ENCODE assay signal across 12 cellular contexts in the genomic region with DNA sequence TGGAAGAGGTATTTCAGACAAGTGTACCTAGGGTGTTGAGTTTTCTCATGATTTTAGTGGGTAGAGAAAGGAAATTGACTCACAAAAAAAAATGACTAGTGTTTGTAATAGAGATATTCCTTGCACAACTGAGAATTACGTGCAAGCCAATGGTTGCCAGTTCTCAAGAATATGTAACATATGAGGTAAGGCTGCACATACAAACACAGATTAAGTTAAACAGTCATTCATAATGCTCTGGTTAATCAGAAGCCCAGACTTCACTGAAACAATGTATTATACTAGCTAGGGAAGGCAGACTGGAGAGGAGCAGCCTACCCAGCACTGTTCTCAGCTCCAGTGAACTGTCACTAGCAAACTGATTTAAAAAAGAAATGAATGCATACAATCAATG.
A peak's percentile ranks its signal among the peaks of the same experiment; 100 is the strongest.
DNase-seq lines count a peak whose midpoint lies in the region; ATAC-seq and TF ChIP-seq lines count a peak whose summit lies in the region.
"Had no signal": no experiment of that assay in that cellular context is flagged by ENCODE, and none has a peak within 500 bp of the region (broad histone marks: within the 10 kb centered on the region; RNA-seq: fewer than 3 reads in every experiment).

No MANE protein-coding gene starts in this region.

- peaks cover 3% of the 10 kb centered on the region; the same call in 1 of the 2 replicates for H3K9me2 ChIP-seq in GM23338 (ENCODE audit: insufficient read depth)

- peak overlapping the region; percentile 24 for H3K27ac ChIP-seq in GM23338 (ENCODE audit: low read depth)
- H3K27ac ChIP-seq: BLaER1 treated with 17β-estradiol and CSF1 and Interleukin-3, amounts not matched to agents 10 nM and 100 nM had no signal

- peaks cover 4% of the 10 kb centered on the region for H3K27me3 Mint-ChIP-seq in GM23338 (ENCODE audit: insufficient read depth, low read depth, poor library complexity)

- H3K79me2 ChIP-seq in GM23338 (replicated peaks; ENCODE audit: insufficient read depth) = no peaks in the 10 kb centered on the region

- DNase-seq in GM23338 (ENCODE audit: low spot score) (no peak), NCI-H226 (peak; percentile 42), kidney glomerular epithelial cell (lab: John Stamatoyannopoulos, UW) (peak; percentile 29), foreskin melanocyte (no peak), mesenteric fat pad (ENCODE audit: low spot score) (no peak), SIG-M5 treated with dmso at 0.1 percent for 504 hours (lab: John Stamatoyannopoulos, UW; ENCODE audit: unreplicated experiment) (no peak)
- DNase-seq: cerebellar nuclear complex; stimulated activated CD4-positive, alpha-beta T cell treated with anti-CD3 and anti-CD28 coated beads, Interleukin-1b, Interleukin-23, amount 100 ng/mL, for 48 hours; substantia nigra had no signal

- ATAC-seq in GM18498 (IDR thresholded peaks at IDR 0.05; ENCODE audit: unreplicated experiment) (peak; percentile 44), GM23338 (peak; percentile 71), HG02884 (IDR thresholded peaks at IDR 0.05; ENCODE audit: unreplicated experiment) (no peak)

- H4K20me1 ChIP-seq in GM23338 (replicated peaks; ENCODE audit: insufficient read depth) = no peaks in the 10 kb centered on the region
- H4K20me1 ChIP-seq: BLaER1 treated with 17β-estradiol and CSF1 and Interleukin-3, amounts not matched to agents 10 nM and 100 nM had no signal

- peak overlapping the region; percentile 1; the same call in 1 of the 2 replicates for H3K27ac Mint-ChIP-seq in GM23338

- H3F3A ChIP-seq in GM23338 (replicated peaks; ENCODE audit: low read depth) = no peaks in the 10 kb centered on the region

- no peaks in the 10 kb centered on the region for H3K27me3 ChIP-seq in GM23338 (ENCODE audit: insufficient read depth)
- H3K27me3 ChIP-seq: BLaER1 treated with 17β-estradiol and CSF1 and Interleukin-3, amounts not matched to agents 10 nM and 100 nM had no signal

- no peak overlapping the region for H3K4me3 ChIP-seq in GM23338
- H3K4me3 ChIP-seq: BLaER1 treated with 17β-estradiol and CSF1 and Interleukin-3, amounts not matched to agents 10 nM and 100 nM had no signal

- H3K4me1 ChIP-seq in GM23338 (ENCODE audit: insufficient read depth) = peaks cover 41% of the 10 kb centered on the region
- H3K4me1 ChIP-seq: BLaER1 treated with 17β-estradiol and CSF1 and Interleukin-3, amounts not matched to agents 10 nM and 100 nM had no signal

- H3K4me1 Mint-ChIP-seq in GM23338 = peaks cover 36% of the 10 kb centered on the region

- H3K9me3 Mint-ChIP-seq in GM23338 = no peaks in the 10 kb centered on the region

- H3K4me3 Mint-ChIP-seq in GM23338 = no peak overlapping the region

- no peak for TF ChIP-seq CTCF in GM23338 (conservative IDR thresholded peaks at IDR 0.05; ENCODE audit: low read depth in 2 of 2)

- peaks cover 2% of the 10 kb centered on the region; the same call in 1 of the 3 replicates for H3K36me3 Mint-ChIP-seq in GM23338 (ENCODE audit: low read depth)

- no peak overlapping the region for H2AFZ ChIP-seq in GM23338

- no peaks in the 10 kb centered on the region for H3K36me3 ChIP-seq in GM23338 (ENCODE audit: insufficient read depth)
- H3K36me3 ChIP-seq: BLaER1 treated with 17β-estradiol and CSF1 and Interleukin-3, amounts not matched to agents 10 nM and 100 nM had no signal

- no peak overlapping the region for H3K4me2 ChIP-seq in GM23338
- H3K4me2 ChIP-seq: BLaER1 treated with 17β-estradiol and CSF1 and Interleukin-3, amounts not matched to agents 10 nM and 100 nM had no signal

TF ChIP-seq in GM23338, 12 proteins besides CTCF, POLR2A, EP300 and RAD21 (continues in another document):
- TF ChIP-seq, protein P1, sequence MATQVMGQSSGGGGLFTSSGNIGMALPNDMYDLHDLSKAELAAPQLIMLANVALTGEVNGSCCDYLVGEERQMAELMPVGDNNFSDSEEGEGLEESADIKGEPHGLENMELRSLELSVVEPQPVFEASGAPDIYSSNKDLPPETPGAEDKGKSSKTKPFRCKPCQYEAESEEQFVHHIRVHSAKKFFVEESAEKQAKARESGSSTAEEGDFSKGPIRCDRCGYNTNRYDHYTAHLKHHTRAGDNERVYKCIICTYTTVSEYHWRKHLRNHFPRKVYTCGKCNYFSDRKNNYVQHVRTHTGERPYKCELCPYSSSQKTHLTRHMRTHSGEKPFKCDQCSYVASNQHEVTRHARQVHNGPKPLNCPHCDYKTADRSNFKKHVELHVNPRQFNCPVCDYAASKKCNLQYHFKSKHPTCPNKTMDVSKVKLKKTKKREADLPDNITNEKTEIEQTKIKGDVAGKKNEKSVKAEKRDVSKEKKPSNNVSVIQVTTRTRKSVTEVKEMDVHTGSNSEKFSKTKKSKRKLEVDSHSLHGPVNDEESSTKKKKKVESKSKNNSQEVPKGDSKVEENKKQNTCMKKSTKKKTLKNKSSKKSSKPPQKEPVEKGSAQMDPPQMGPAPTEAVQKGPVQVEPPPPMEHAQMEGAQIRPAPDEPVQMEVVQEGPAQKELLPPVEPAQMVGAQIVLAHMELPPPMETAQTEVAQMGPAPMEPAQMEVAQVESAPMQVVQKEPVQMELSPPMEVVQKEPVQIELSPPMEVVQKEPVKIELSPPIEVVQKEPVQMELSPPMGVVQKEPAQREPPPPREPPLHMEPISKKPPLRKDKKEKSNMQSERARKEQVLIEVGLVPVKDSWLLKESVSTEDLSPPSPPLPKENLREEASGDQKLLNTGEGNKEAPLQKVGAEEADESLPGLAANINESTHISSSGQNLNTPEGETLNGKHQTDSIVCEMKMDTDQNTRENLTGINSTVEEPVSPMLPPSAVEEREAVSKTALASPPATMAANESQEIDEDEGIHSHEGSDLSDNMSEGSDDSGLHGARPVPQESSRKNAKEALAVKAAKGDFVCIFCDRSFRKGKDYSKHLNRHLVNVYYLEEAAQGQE (IDR thresholded peaks at IDR 0.05; ENCODE audit: unreplicated experiment) = no peak
- TF ChIP-seq STAT1 (IDR thresholded peaks at IDR 0.05; ENCODE audit: unreplicated experiment) (no peak), JUNB (IDR thresholded peaks at IDR 0.05; ENCODE audit: unreplicated experiment) (no peak), ZNF331 (CRISPR knock-in tag; IDR thresholded peaks at IDR 0.05; ENCODE audit: low read depth) (no peak), EZH2phosphoT487 (IDR thresholded peaks at IDR 0.05; ENCODE audit: unreplicated experiment) (no peak), EZH2 (IDR thresholded peaks at IDR 0.05; ENCODE audit: low read depth, unreplicated experiment) (no peak), NANOG (IDR thresholded peaks at IDR 0.05; ENCODE audit: borderline replicate concordance) (no peak), ZNF114 (CRISPR knock-in tag; IDR thresholded peaks at IDR 0.05) (no peak), CREB1 (CRISPR knock-in tag; IDR thresholded peaks at IDR 0.05; ENCODE audit: low read depth) (no peak), POLR2AphosphoS5 (IDR thresholded peaks at IDR 0.05; ENCODE audit: low read depth) (no peak)
- TF ChIP-seq, protein P2, sequence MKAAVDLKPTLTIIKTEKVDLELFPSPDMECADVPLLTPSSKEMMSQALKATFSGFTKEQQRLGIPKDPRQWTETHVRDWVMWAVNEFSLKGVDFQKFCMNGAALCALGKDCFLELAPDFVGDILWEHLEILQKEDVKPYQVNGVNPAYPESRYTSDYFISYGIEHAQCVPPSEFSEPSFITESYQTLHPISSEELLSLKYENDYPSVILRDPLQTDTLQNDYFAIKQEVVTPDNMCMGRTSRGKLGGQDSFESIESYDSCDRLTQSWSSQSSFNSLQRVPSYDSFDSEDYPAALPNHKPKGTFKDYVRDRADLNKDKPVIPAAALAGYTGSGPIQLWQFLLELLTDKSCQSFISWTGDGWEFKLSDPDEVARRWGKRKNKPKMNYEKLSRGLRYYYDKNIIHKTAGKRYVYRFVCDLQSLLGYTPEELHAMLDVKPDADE (IDR thresholded peaks at IDR 0.05) = no peak

Comparison
In these comparisons a context has a peak if more than half of its experiments do, and no peak if none do; other contexts are left out.
1. DNase-seq: peak in NCI-H226 (single experiment) and kidney glomerular epithelial cell (single experiment); none in GM23338 (single experiment), foreskin melanocyte (single experiment), mesenteric fat pad (single experiment) and SIG-M5 treated with dmso at 0.1 percent for 504 hours (single experiment).